Comparison of ENCODE assay signal across 8 cellular contexts in genomic region chr5:17228833-17229291, GRCh38. TPM values are rescaled to one million over a fixed set of nuclear protein-coding genes. Genes with fewer than 3 reads are reported as not detected.
DNase-seq lines count a peak whose midpoint lies in the region; ATAC-seq, FAIRE-seq and TF ChIP-seq lines count a peak whose summit lies in the region.

No MANE protein-coding gene starts in this region.

- WGBS in pancreas, 2 donors: 21 to 24% methylated on average over 2 of the region's 2 CpGs

- intact Hi-C loops in pancreas (cut with DNase I): no loop called here
- intact Hi-C loops in posterior vena cava (cut with DNase I): no loop called here

- H3K27me3 ChIP-seq in RWPE2 (ENCODE audit: insufficient read depth, poor library complexity, severe bottlenecking) (no peaks in the 10 kb centered on the region), pancreas (peaks cover 0 to 8% (median 4%) of the 10 kb centered on the region in 4 donors)

- peak overlapping the region; percentile 77 for H3K27ac Mint-ChIP-seq in osteocyte (ENCODE audit: unreplicated experiment)

- H3K4me3 Mint-ChIP-seq in osteocyte (ENCODE audit: unreplicated experiment): peak overlapping the region; percentile 10

- H3K9me3 ChIP-seq in RWPE2 (ENCODE audit: severe bottlenecking): no peaks in the 10 kb centered on the region
- no peaks in the 10 kb centered on the region for H3K9me3 ChIP-seq in pancreas

- ATAC-seq in GM19023 (IDR thresholded peaks at IDR 0.05; ENCODE audit: unreplicated experiment): peak; percentile 48
- ATAC-seq in HG02870 (IDR thresholded peaks at IDR 0.05; ENCODE audit: unreplicated experiment): peak; percentile 55
- peak; percentile 88 for ATAC-seq in RWPE2 (ENCODE audit: low read depth)
- ATAC-seq in pancreas: no peak

- no peaks in the 10 kb centered on the region for H3K27me3 Mint-ChIP-seq in osteocyte (ENCODE audit: unreplicated experiment)

- H3K27ac ChIP-seq in RWPE2 (ENCODE audit: poor library complexity, severe bottlenecking) (peak overlapping the region; percentile 92), pancreas (peak overlapping the region in 1 of 4 donors; percentile 11)

- peaks cover 72% of the 10 kb centered on the region for H3K4me1 Mint-ChIP-seq in osteocyte (ENCODE audit: unreplicated experiment)

- FAIRE-seq in pancreas (lab: Jason Lieb, UNC) (no peak), H54 (lab: Jason Lieb, UNC) (no peak)

- no peaks in the 10 kb centered on the region for H3K9me3 Mint-ChIP-seq in osteocyte (ENCODE audit: unreplicated experiment)

- DNase-seq in RWPE2 (ENCODE audit: low spot score) (peak; percentile 77), osteocyte (ENCODE audit: extremely low spot score, unreplicated experiment) (no peak), pancreas (no peak), H54 (ENCODE audit: insufficient read length, low spot score) (no peak), NCI-H2196 (lab: John Stamatoyannopoulos, UW; ENCODE audit: unreplicated experiment) (no peak), posterior vena cava (ENCODE audit: low spot score) (no peak)

- H3K4me1 ChIP-seq in RWPE2 (ENCODE audit: insufficient read depth, poor library complexity, severe bottlenecking) (peaks cover 55% of the 10 kb centered on the region), pancreas (no peaks in the 10 kb centered on the region)

- H3K4me3 ChIP-seq in RWPE2 (ENCODE audit: severe bottlenecking): no peak overlapping the region
- no peak overlapping the region for H3K4me3 ChIP-seq in pancreas

- peaks cover 65% of the 10 kb centered on the region for H3K36me3 ChIP-seq in RWPE2 (ENCODE audit: low read depth)
- H3K36me3 ChIP-seq in pancreas: no peaks in the 10 kb centered on the region

- TF ChIP-seq CTCF in RWPE2 (IDR thresholded peaks at IDR 0.05; ENCODE audit: poor library complexity, severe bottlenecking) (no peak), osteocyte (IDR thresholded peaks at IDR 0.05) (no peak), pancreas (IDR thresholded peaks at IDR 0.05) (no peak)

- TF ChIP-seq POLR2A in H54 (IDR thresholded peaks at IDR 0.05; ENCODE audit: low read depth, low read length): no peak

- peaks cover 62% of the 10 kb centered on the region for H3K36me3 Mint-ChIP-seq in osteocyte (ENCODE audit: unreplicated experiment)

RNA-seq across cellular contexts. Expression of gene BASP1, which starts 11.4 kb away (rescaled TPM):
- 197 and 212 TPM in 2 replicates for total RNA-seq in osteocyte
- total RNA-seq in pancreas: 1 to 10 TPM in 4 of 6 donors, under 1 TPM in 2; 0.23 to 8.3 (median 1.8) TPM
- 1 to 10 TPM; 1.4 to 2.6 TPM for polyA plus RNA-seq in pancreas
- total RNA-seq in posterior vena cava: 10 to 100 TPM; 25.2 to 31.4 TPM

Comparison
In these comparisons a context has a peak if more than half of its experiments do, and no peak if none do; other contexts are left out.
1. ATAC-seq: peak in GM19023 (single experiment), HG02870 (single experiment) and RWPE2 (single experiment); none in pancreas (0 of 4).